ENCODE assay signal across 31 cellular contexts in the genomic region with DNA sequence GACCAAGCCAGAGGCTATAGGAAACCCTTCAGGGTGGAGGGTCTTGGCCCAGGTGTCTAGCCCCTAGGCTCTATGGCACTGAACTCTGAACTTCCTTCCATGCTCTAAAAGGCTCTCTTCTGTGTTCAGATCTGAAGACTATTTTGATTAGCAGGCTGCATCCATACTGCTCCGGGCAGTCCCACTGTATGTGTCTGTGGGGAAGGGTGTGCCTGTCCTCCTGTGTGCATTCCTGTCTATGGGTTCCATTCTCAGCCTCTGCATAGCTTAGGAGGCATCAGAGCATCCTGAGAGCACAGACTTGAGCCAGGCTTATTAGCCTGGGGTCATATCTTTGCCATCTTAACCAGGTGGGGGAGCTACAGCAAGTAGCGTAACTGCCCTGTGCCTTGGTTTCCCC.
"Had no signal": no experiment of that assay in that cellular context is flagged by ENCODE, and none has a peak within 500 bp of the region (broad histone marks: within the 10 kb centered on the region; RNA-seq: fewer than 3 reads in every experiment).

No MANE protein-coding gene starts in this region.

- H3K9me3 ChIP-seq: adrenal gland, body of pancreas, breast epithelium, MG63, Peyer's patch had no signal

- H3K27me3 Mint-ChIP-seq: activated CD4-positive, alpha-beta memory T cell treated with anti-CD3 and anti-CD28 coated beads, Interleukin-2, amount 10 ng/mL, durations not matched to agents 7 days and 5 days; activated naive CD4-positive, alpha-beta T cell treated with anti-CD3 and anti-CD28 coated beads, Interleukin-2, amount 50 U/mL, for 24 hours; activated T-cell treated with anti-CD3 and anti-CD28 coated beads, Interleukin-2, amount 50 U/mL, for 24 hours had no signal

- H3K27ac Mint-ChIP-seq: activated CD4-positive, alpha-beta memory T cell treated with anti-CD3 and anti-CD28 coated beads, Interleukin-2, amount 10 ng/mL, durations not matched to agents 7 days and 5 days; activated naive CD4-positive, alpha-beta T cell treated with anti-CD3 and anti-CD28 coated beads, Interleukin-2, amount 50 U/mL, for 24 hours; activated T-cell treated with anti-CD3 and anti-CD28 coated beads, Interleukin-2, amount 50 U/mL, for 24 hours; activated T-helper 2 cell treated with anti-CD3 and anti-CD28 coated beads, Interferon-gamma antibody, Interleukin-2, Interleukin-4, amounts not matched to agents 10 μg/mL and 5 μg/mL and 100 μg/mL, durations not matched to agents 14 hours and 24 hours and 36 hours had no signal

- H3K4me3 Mint-ChIP-seq: activated CD4-positive, alpha-beta memory T cell treated with anti-CD3 and anti-CD28 coated beads, Interleukin-2, amount 10 ng/mL, durations not matched to agents 7 days and 5 days; activated naive CD4-positive, alpha-beta T cell treated with anti-CD3 and anti-CD28 coated beads, Interleukin-2, amount 50 U/mL, for 24 hours; activated T-cell treated with anti-CD3 and anti-CD28 coated beads, Interleukin-2, amount 50 U/mL, for 24 hours had no signal

- H3K36me3 ChIP-seq: adrenal gland, MG63, Peyer's patch, WERI-Rb-1 had no signal

- H3K27me3 ChIP-seq: adrenal gland, body of pancreas, breast epithelium, MG63, Peyer's patch had no signal

- DNase-seq: activated CD4-positive, alpha-beta T cell treated with anti-CD3 and anti-CD28 coated beads for 1 hour; activated CD4-positive, alpha-beta T cell treated with anti-CD3 and anti-CD28 coated beads for 48 hours; activated CD4-positive, CD25-positive, alpha-beta regulatory T cell; activated CD8-positive, alpha-beta memory T cell treated with anti-CD3 and anti-CD28 coated beads for 24 hours; activated gamma-delta T cell; activated naive CD4-positive, alpha-beta T cell treated with Interleukin-2 at 50 U/mL for 16 hours; activated T-cell treated with anti-CD3 and anti-CD28 coated beads, Interleukin-2, amount 50 U/mL, for 24 hours; adrenal gland; body of pancreas; Kasumi-1; KG1; MG63; NCI-H1048; NCI-H1105 treated with DMSO at 0.1 percent for 48 hours; NCI-H1436 treated with DMSO at 0.1 percent for 48 hours; NCI-H1694 treated with DMSO at 0.1 percent for 48 hours; NCI-H2029; NCI-H345; NCI-H524 treated with DMSO at 0.1 percent for 48 hours; NCI-H748 treated with DMSO at 0.1 percent for 48 hours; NK-92 treated with Interleukin-12 subunit alpha and Interleukin-12 subunit beta, amount 100 ng/mL, for 24 hours; PC-3; Peyer's patch; RPMI8226; T1000; WERI-Rb-1 had no signal

- H3K4me3 ChIP-seq: adrenal gland, body of pancreas, breast epithelium, MG63, Peyer's patch, SK-N-MC had no signal

- ATAC-seq: body of pancreas, PC-3 had no signal

- H3K9me3 Mint-ChIP-seq: activated CD4-positive, alpha-beta memory T cell treated with anti-CD3 and anti-CD28 coated beads, Interleukin-2, amount 10 ng/mL, durations not matched to agents 7 days and 5 days; activated naive CD4-positive, alpha-beta T cell treated with anti-CD3 and anti-CD28 coated beads, Interleukin-2, amount 50 U/mL, for 24 hours; activated T-cell treated with anti-CD3 and anti-CD28 coated beads, Interleukin-2, amount 50 U/mL, for 24 hours; activated T-helper 2 cell treated with anti-CD3 and anti-CD28 coated beads, Interferon-gamma antibody, Interleukin-2, Interleukin-4, amounts not matched to agents 10 μg/mL and 5 μg/mL and 100 μg/mL, durations not matched to agents 14 hours and 24 hours and 36 hours had no signal

- H3K4me1 Mint-ChIP-seq: activated CD4-positive, alpha-beta memory T cell treated with anti-CD3 and anti-CD28 coated beads, Interleukin-2, amount 10 ng/mL, durations not matched to agents 7 days and 5 days; activated naive CD4-positive, alpha-beta T cell treated with anti-CD3 and anti-CD28 coated beads, Interleukin-2, amount 50 U/mL, for 24 hours had no signal

- H3K4me1 ChIP-seq: adrenal gland, body of pancreas, breast epithelium, Peyer's patch had no signal

- H3K27ac ChIP-seq: adrenal gland, body of pancreas, breast epithelium, Peyer's patch, SK-N-MC, WERI-Rb-1 had no signal
